In genomic region chr6:11067348-11067747, GRCh38 we compare ENCODE assay signal across 1 cellular context.
TF ChIP-seq lines count a peak whose summit lies in the region.

No MANE protein-coding gene starts in this region.

TF ChIP-seq in HepG2, 621 proteins besides CTCF, POLR2A, EP300 and RAD21 (continued from another document and continues in another):
- TF ChIP-seq MAZ (IDR thresholded peaks at IDR 0.05; ENCODE audit: borderline replicate concordance, low read depth, low read length) (no peak), MAZ (CRISPR knock-in tag; IDR thresholded peaks at IDR 0.05; ENCODE audit: low read depth) (no peak), GPN1 (CRISPR knock-in tag; IDR thresholded peaks at IDR 0.05; ENCODE audit: borderline replicate concordance) (no peak), MXD4 (CRISPR knock-in tag; IDR thresholded peaks at IDR 0.05) (no peak), IRF9 (CRISPR knock-in tag; IDR thresholded peaks at IDR 0.05; ENCODE audit: borderline replicate concordance) (no peak), KDM4B (CRISPR knock-in tag; IDR thresholded peaks at IDR 0.05) (no peak), IKZF1 (IDR thresholded peaks at IDR 0.05) (no peak), ZKSCAN8 (CRISPR knock-in tag; IDR thresholded peaks at IDR 0.05; ENCODE audit: borderline replicate concordance) (peak; percentile 49; the same call in 1 of the 2 replicates), SP140L (CRISPR knock-in tag; IDR thresholded peaks at IDR 0.05; ENCODE audit: borderline replicate concordance) (no peak), U2AF1 (optimal IDR thresholded peaks at IDR 0.05; ENCODE audit: low read depth, low read length) (no peak), ZNF569 (CRISPR knock-in tag; IDR thresholded peaks at IDR 0.05; ENCODE audit: borderline replicate concordance) (no peak), ZNF138 (CRISPR knock-in tag; IDR thresholded peaks at IDR 0.05; ENCODE audit: low read depth) (no peak), KMT2A (CRISPR knock-in tag; IDR thresholded peaks at IDR 0.05) (no peak), EZH2 (conservative IDR thresholded peaks at IDR 0.05; ENCODE audit: low read depth, low read length) (no peak), ZNF383 (CRISPR knock-in tag; IDR thresholded peaks at IDR 0.05; ENCODE audit: borderline replicate concordance) (no peak), GFI1 (CRISPR knock-in tag; IDR thresholded peaks at IDR 0.05; ENCODE audit: borderline replicate concordance) (no peak; the same call in 1 of the 2 replicates), ZNF576 (CRISPR knock-in tag; IDR thresholded peaks at IDR 0.05) (no peak), ZNF124 (CRISPR knock-in tag; IDR thresholded peaks at IDR 0.05) (peak; percentile 16; the same call in 1 of the 2 replicates), ZSCAN20 (CRISPR knock-in tag; IDR thresholded peaks at IDR 0.05; ENCODE audit: borderline replicate concordance) (no peak), MYNN (CRISPR knock-in tag; IDR thresholded peaks at IDR 0.05; ENCODE audit: low read depth) (no peak), ZNF205 (CRISPR knock-in tag; IDR thresholded peaks at IDR 0.05) (no peak), ZNF17 (CRISPR knock-in tag; IDR thresholded peaks at IDR 0.05) (no peak), KDM6A (CRISPR knock-in tag; IDR thresholded peaks at IDR 0.05; ENCODE audit: low read depth) (no peak), ZGPAT (CRISPR knock-in tag; IDR thresholded peaks at IDR 0.05) (no peak), SYNCRIP (IDR thresholded peaks at IDR 0.05; ENCODE audit: insufficient read depth, low read depth, low read length) (no peak), GZF1 (CRISPR knock-in tag; IDR thresholded peaks at IDR 0.05) (no peak), ZFP1 (CRISPR knock-in tag; IDR thresholded peaks at IDR 0.05) (no peak), KLF12 (CRISPR knock-in tag; IDR thresholded peaks at IDR 0.05; ENCODE audit: borderline replicate concordance) (no peak), FOXP1 (IDR thresholded peaks at IDR 0.05) (no peak), FOXP1 (CRISPR knock-in tag; IDR thresholded peaks at IDR 0.05) (no peak), SP2 (CRISPR knock-in tag; IDR thresholded peaks at IDR 0.05) (no peak), ZNF747 (CRISPR knock-in tag; IDR thresholded peaks at IDR 0.05; ENCODE audit: borderline replicate concordance) (no peak), SMAD9 (CRISPR knock-in tag; IDR thresholded peaks at IDR 0.05) (no peak), FLYWCH1 (CRISPR knock-in tag; IDR thresholded peaks at IDR 0.05) (no peak), TGIF2 (CRISPR knock-in tag; IDR thresholded peaks at IDR 0.05) (no peak), HNF1B (CRISPR knock-in tag; IDR thresholded peaks at IDR 0.05) (no peak), NFIB (CRISPR knock-in tag; IDR thresholded peaks at IDR 0.05; ENCODE audit: borderline replicate concordance) (no peak), RBAK (CRISPR knock-in tag; IDR thresholded peaks at IDR 0.05) (no peak), ZFP62 (CRISPR knock-in tag; IDR thresholded peaks at IDR 0.05) (no peak), GTF2F1 (IDR thresholded peaks at IDR 0.05; ENCODE audit: low read length) (no peak), KDM2A (CRISPR knock-in tag; IDR thresholded peaks at IDR 0.05; ENCODE audit: borderline replicate concordance, low read depth) (no peak), ZNF329 (CRISPR knock-in tag; IDR thresholded peaks at IDR 0.05; ENCODE audit: low read depth) (no peak), CENPT (CRISPR knock-in tag; IDR thresholded peaks at IDR 0.05; ENCODE audit: low read depth) (no peak), ZNF225 (CRISPR knock-in tag; IDR thresholded peaks at IDR 0.05) (no peak), ZNF768 (CRISPR knock-in tag; IDR thresholded peaks at IDR 0.05) (no peak), TFDP1 (CRISPR knock-in tag; IDR thresholded peaks at IDR 0.05; ENCODE audit: borderline replicate concordance) (no peak), ISX (CRISPR knock-in tag; conservative IDR thresholded peaks at IDR 0.05) (no peak), ZNF781 (CRISPR knock-in tag; IDR thresholded peaks at IDR 0.05; ENCODE audit: borderline replicate concordance, not compliant biosample characterization) (peak; percentile 55), ZBTB34 (CRISPR knock-in tag; IDR thresholded peaks at IDR 0.05) (no peak), ZNF503 (CRISPR knock-in tag; IDR thresholded peaks at IDR 0.05) (no peak), PRMT3 (CRISPR knock-in tag; IDR thresholded peaks at IDR 0.05; ENCODE audit: borderline replicate concordance, low read depth) (no peak), ZNF484 (CRISPR knock-in tag; IDR thresholded peaks at IDR 0.05; ENCODE audit: borderline replicate concordance, low read depth) (no peak)
- TF ChIP-seq, protein P1, sequence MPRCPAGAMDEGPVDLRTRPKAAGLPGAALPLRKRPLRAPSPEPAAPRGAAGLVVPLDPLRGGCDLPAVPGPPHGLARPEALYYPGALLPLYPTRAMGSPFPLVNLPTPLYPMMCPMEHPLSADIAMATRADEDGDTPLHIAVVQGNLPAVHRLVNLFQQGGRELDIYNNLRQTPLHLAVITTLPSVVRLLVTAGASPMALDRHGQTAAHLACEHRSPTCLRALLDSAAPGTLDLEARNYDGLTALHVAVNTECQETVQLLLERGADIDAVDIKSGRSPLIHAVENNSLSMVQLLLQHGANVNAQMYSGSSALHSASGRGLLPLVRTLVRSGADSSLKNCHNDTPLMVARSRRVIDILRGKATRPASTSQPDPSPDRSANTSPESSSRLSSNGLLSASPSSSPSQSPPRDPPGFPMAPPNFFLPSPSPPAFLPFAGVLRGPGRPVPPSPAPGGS (CRISPR knock-in tag; IDR thresholded peaks at IDR 0.05), result 0 out of 2 replicates have a peak, but pooled peaks have one; percentile 74
- TF ChIP-seq, protein P2, sequence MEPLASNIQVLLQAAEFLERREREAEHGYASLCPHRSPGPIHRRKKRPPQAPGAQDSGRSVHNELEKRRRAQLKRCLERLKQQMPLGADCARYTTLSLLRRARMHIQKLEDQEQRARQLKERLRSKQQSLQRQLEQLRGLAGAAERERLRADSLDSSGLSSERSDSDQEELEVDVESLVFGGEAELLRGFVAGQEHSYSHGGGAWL (CRISPR knock-in tag; IDR thresholded peaks at IDR 0.05), result no peak
- TF ChIP-seq, protein P3, sequence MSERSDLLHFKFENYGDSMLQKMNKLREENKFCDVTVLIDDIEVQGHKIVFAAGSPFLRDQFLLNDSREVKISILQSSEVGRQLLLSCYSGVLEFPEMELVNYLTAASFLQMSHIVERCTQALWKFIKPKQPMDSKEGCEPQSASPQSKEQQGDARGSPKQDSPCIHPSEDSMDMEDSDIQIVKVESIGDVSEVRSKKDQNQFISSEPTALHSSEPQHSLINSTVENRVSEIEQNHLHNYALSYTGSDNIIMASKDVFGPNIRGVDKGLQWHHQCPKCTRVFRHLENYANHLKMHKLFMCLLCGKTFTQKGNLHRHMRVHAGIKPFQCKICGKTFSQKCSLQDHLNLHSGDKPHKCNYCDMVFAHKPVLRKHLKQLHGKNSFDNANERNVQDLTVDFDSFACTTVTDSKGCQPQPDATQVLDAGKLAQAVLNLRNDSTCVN (CRISPR knock-in tag; IDR thresholded peaks at IDR 0.05; ENCODE audit: borderline replicate concordance), result no peak
- TF ChIP-seq, protein P4, sequence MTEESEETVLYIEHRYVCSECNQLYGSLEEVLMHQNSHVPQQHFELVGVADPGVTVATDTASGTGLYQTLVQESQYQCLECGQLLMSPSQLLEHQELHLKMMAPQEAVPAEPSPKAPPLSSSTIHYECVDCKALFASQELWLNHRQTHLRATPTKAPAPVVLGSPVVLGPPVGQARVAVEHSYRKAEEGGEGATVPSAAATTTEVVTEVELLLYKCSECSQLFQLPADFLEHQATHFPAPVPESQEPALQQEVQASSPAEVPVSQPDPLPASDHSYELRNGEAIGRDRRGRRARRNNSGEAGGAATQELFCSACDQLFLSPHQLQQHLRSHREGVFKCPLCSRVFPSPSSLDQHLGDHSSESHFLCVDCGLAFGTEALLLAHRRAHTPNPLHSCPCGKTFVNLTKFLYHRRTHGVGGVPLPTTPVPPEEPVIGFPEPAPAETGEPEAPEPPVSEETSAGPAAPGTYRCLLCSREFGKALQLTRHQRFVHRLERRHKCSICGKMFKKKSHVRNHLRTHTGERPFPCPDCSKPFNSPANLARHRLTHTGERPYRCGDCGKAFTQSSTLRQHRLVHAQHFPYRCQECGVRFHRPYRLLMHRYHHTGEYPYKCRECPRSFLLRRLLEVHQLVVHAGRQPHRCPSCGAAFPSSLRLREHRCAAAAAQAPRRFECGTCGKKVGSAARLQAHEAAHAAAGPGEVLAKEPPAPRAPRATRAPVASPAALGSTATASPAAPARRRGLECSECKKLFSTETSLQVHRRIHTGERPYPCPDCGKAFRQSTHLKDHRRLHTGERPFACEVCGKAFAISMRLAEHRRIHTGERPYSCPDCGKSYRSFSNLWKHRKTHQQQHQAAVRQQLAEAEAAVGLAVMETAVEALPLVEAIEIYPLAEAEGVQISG (CRISPR knock-in tag; IDR thresholded peaks at IDR 0.05), result peak; percentile 39; the same call in 1 of the 2 replicates
- TF ChIP-seq, protein P5, sequence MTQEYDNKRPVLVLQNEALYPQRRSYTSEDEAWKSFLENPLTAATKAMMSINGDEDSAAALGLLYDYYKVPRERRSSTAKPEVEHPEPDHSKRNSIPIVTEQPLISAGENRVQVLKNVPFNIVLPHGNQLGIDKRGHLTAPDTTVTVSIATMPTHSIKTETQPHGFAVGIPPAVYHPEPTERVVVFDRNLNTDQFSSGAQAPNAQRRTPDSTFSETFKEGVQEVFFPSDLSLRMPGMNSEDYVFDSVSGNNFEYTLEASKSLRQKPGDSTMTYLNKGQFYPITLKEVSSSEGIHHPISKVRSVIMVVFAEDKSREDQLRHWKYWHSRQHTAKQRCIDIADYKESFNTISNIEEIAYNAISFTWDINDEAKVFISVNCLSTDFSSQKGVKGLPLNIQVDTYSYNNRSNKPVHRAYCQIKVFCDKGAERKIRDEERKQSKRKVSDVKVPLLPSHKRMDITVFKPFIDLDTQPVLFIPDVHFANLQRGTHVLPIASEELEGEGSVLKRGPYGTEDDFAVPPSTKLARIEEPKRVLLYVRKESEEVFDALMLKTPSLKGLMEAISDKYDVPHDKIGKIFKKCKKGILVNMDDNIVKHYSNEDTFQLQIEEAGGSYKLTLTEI (CRISPR knock-in tag; conservative IDR thresholded peaks at IDR 0.05), result no peak
